12 cellular contexts compared by ENCODE assay signal in genomic region chr14:63677891-63678379, GRCh38. TPM values are rescaled to one million over a fixed set of nuclear protein-coding genes. Genes with fewer than 3 reads are reported as not detected.
DNase-seq lines count a peak whose midpoint lies in the region; TF ChIP-seq lines count a peak whose summit lies in the region.
"Had no signal": no experiment of that assay in that cellular context is flagged by ENCODE, and none has a peak within 500 bp of the region (broad histone marks: within the 10 kb centered on the region; RNA-seq: fewer than 3 reads in every experiment).

No MANE protein-coding gene starts in this region.

- no peak overlapping the region for H2BK5ac ChIP-seq in mesendoderm (ENCODE audit: low read length)

- TF ChIP-seq CTCF in brain microvascular endothelial cell (IDR thresholded peaks at IDR 0.05; ENCODE audit: low read depth, low read length, missing control alignments): no peak

- DNase-seq in COLO829 (ENCODE audit: low spot score) (peak; percentile 6), HT1080 (ENCODE audit: low read depth) (peak; percentile 4), brain microvascular endothelial cell (peak; percentile 24), mesendoderm (peak; percentile 94), ecto neural progenitor cell (ENCODE audit: low spot score) (no peak), occipital lobe (lab: John Stamatoyannopoulos, UW) (no peak), SW 1271 (lab: John Stamatoyannopoulos, UW) (no peak)
- no peak for DNase-seq in activated T-helper 1 cell treated with anti-CD3 and anti-CD28 coated beads, Interleukin-12 subunit alpha, Interleukin-12 subunit beta, Interleukin-2, Interleukin-4 antibody, amounts not matched to agents 30 ng/mL and 10 ng/mL and 1 ng/mL, durations not matched to agents 14 hours and 24 hours and 36 hours (ENCODE audit: low spot score)
- DNase-seq: activated CD4-positive, alpha-beta T cell treated with anti-CD3 and anti-CD28 coated beads for 1 hour; activated naive CD8-positive, alpha-beta T cell treated with anti-CD3 and anti-CD28 coated beads, Interleukin-2, amount 10 ng/mL, durations not matched to agents 7 days and 5 days; NCI-H146; right lobe of liver had no signal

- peaks cover 4% of the 10 kb centered on the region for H3K36me3 Mint-ChIP-seq in activated T-helper 1 cell treated with anti-CD3 and anti-CD28 coated beads, Interleukin-12 subunit alpha, Interleukin-12 subunit beta, Interleukin-2, Interleukin-4 antibody, amounts not matched to agents 30 ng/mL and 10 ng/mL and 1 ng/mL, durations not matched to agents 14 hours and 24 hours and 36 hours (ENCODE audit: low read depth)

- no peak overlapping the region for H3K4me3 ChIP-seq in brain microvascular endothelial cell (ENCODE audit: low read depth, low read length)
- no peak overlapping the region for H3K4me3 ChIP-seq in mesendoderm (ENCODE audit: low read length)
- H3K4me3 ChIP-seq: right lobe of liver had no signal

- H3K36me3 ChIP-seq in brain microvascular endothelial cell (replicated peaks): no peaks in the 10 kb centered on the region
- H3K36me3 ChIP-seq in mesendoderm (ENCODE audit: control insufficient read depth, insufficient read depth, low read length): no peaks in the 10 kb centered on the region
- H3K36me3 ChIP-seq: right lobe of liver had no signal

- H2BK120ac ChIP-seq in mesendoderm (ENCODE audit: low read depth, low read length): no peak overlapping the region

- no peak overlapping the region for H3K27ac Mint-ChIP-seq in activated T-helper 1 cell treated with anti-CD3 and anti-CD28 coated beads, Interleukin-12 subunit alpha, Interleukin-12 subunit beta, Interleukin-2, Interleukin-4 antibody, amounts not matched to agents 30 ng/mL and 10 ng/mL and 1 ng/mL, durations not matched to agents 14 hours and 24 hours and 36 hours
- H3K27ac Mint-ChIP-seq: activated naive CD8-positive, alpha-beta T cell treated with anti-CD3 and anti-CD28 coated beads, Interleukin-2, amount 10 ng/mL, durations not matched to agents 7 days and 5 days had no signal

- no peak overlapping the region for H2AK5ac ChIP-seq in mesendoderm (ENCODE audit: low read length)

- no peak overlapping the region for H4K8ac ChIP-seq in mesendoderm (ENCODE audit: low read depth, low read length)

- no CpG with 5 or more reads among the region's 3 CpGs for WGBS in mesendoderm (ENCODE audit: extremely low coverage, insufficient coverage, low lambda C conversion rate)

- H3K56ac ChIP-seq in mesendoderm (ENCODE audit: low read length): no peak overlapping the region

- H3K27me3 ChIP-seq in brain microvascular endothelial cell (replicated peaks) (no peaks in the 10 kb centered on the region), mesendoderm (ENCODE audit: insufficient read depth, low read length, poor library complexity) (no peaks in the 10 kb centered on the region)
- H3K27me3 ChIP-seq: right lobe of liver had no signal

- H4K5ac ChIP-seq in mesendoderm (ENCODE audit: low read length): no peak overlapping the region

- no peak overlapping the region for H3K18ac ChIP-seq in mesendoderm (ENCODE audit: low read length)

- H3K4me2 ChIP-seq in mesendoderm (ENCODE audit: low read length): no peak overlapping the region

- H2BK15ac ChIP-seq in mesendoderm (replicated peaks; ENCODE audit: low read depth): no peak overlapping the region

- no peak overlapping the region for H3K9ac ChIP-seq in mesendoderm (ENCODE audit: low read length)

- no peaks in the 10 kb centered on the region for H3K79me2 ChIP-seq in mesendoderm (ENCODE audit: control insufficient read depth, insufficient read depth, low read length)

- no peaks in the 10 kb centered on the region for H3K27me3 Mint-ChIP-seq in activated T-helper 1 cell treated with anti-CD3 and anti-CD28 coated beads, Interleukin-12 subunit alpha, Interleukin-12 subunit beta, Interleukin-2, Interleukin-4 antibody, amounts not matched to agents 30 ng/mL and 10 ng/mL and 1 ng/mL, durations not matched to agents 14 hours and 24 hours and 36 hours (ENCODE audit: insufficient read depth)
- H3K27me3 Mint-ChIP-seq: activated naive CD8-positive, alpha-beta T cell treated with anti-CD3 and anti-CD28 coated beads, Interleukin-2, amount 10 ng/mL, durations not matched to agents 7 days and 5 days had no signal

- H3K4me1 Mint-ChIP-seq in activated T-helper 1 cell treated with anti-CD3 and anti-CD28 coated beads, Interleukin-12 subunit alpha, Interleukin-12 subunit beta, Interleukin-2, Interleukin-4 antibody, amounts not matched to agents 30 ng/mL and 10 ng/mL and 1 ng/mL, durations not matched to agents 14 hours and 24 hours and 36 hours (ENCODE audit: low read depth): peaks cover 5% of the 10 kb centered on the region
- H3K4me1 Mint-ChIP-seq: activated naive CD8-positive, alpha-beta T cell treated with anti-CD3 and anti-CD28 coated beads, Interleukin-2, amount 10 ng/mL, durations not matched to agents 7 days and 5 days had no signal

- H3K27ac ChIP-seq in brain microvascular endothelial cell (no peak overlapping the region), mesendoderm (ENCODE audit: low read depth, low read length) (no peak overlapping the region)
- H3K27ac ChIP-seq: right lobe of liver had no signal

- no peak overlapping the region for H3K4ac ChIP-seq in mesendoderm (ENCODE audit: low read depth, low read length)

- H3K9me3 Mint-ChIP-seq in activated T-helper 1 cell treated with anti-CD3 and anti-CD28 coated beads, Interleukin-12 subunit alpha, Interleukin-12 subunit beta, Interleukin-2, Interleukin-4 antibody, amounts not matched to agents 30 ng/mL and 10 ng/mL and 1 ng/mL, durations not matched to agents 14 hours and 24 hours and 36 hours: no peaks in the 10 kb centered on the region
- H3K9me3 Mint-ChIP-seq: activated naive CD8-positive, alpha-beta T cell treated with anti-CD3 and anti-CD28 coated beads, Interleukin-2, amount 10 ng/mL, durations not matched to agents 7 days and 5 days had no signal

- in situ Hi-C loops in brain microvascular endothelial cell (cut with HindIII; ENCODE audit: low pct_ligation_motif_present, low sequenced_read_pairs): no loop called here

- H3K4me1 ChIP-seq in mesendoderm (ENCODE audit: control insufficient read depth, low read depth, low read length): peaks cover 3% of the 10 kb centered on the region
- H3K4me1 ChIP-seq: right lobe of liver had no signal

- intact Hi-C loops in activated T-helper 1 cell treated with anti-CD3 and anti-CD28 coated beads, Interleukin-12 subunit alpha, Interleukin-12 subunit beta, Interleukin-2, Interleukin-4 antibody, amounts not matched to agents 30 ng/mL and 10 ng/mL and 1 ng/mL, durations not matched to agents 14 hours and 24 hours and 36 hours (cut with micrococcal nuclease): no loop called here

- no peak overlapping the region for H3K4me3 Mint-ChIP-seq in activated T-helper 1 cell treated with anti-CD3 and anti-CD28 coated beads, Interleukin-12 subunit alpha, Interleukin-12 subunit beta, Interleukin-2, Interleukin-4 antibody, amounts not matched to agents 30 ng/mL and 10 ng/mL and 1 ng/mL, durations not matched to agents 14 hours and 24 hours and 36 hours
- H3K4me3 Mint-ChIP-seq: activated naive CD8-positive, alpha-beta T cell treated with anti-CD3 and anti-CD28 coated beads, Interleukin-2, amount 10 ng/mL, durations not matched to agents 7 days and 5 days had no signal

- H3K79me1 ChIP-seq in mesendoderm (ENCODE audit: low read length): no peaks in the 10 kb centered on the region

- H3K23ac ChIP-seq in mesendoderm (ENCODE audit: low read length): no peak overlapping the region

RNA-seq across cellular contexts. Expression of gene WDR89, which starts 36.3 kb away (rescaled TPM):
- total RNA-seq in HT1080 (2014; rRNA removed; shearing (Covaris generic)): 12.9 and 13.8 TPM in 2 replicates
- polyA plus RNA-seq in HT1080 (2015; cell fraction: cytosol; rRNA removed): 12.3 and 13.2 TPM in 2 replicates
- 13.9 and 17.6 TPM in 2 replicates for polyA plus RNA-seq in HT1080 (2015; cell fraction: nucleus; rRNA removed)
- 15.8 TPM for polyA plus RNA-seq in mesendoderm (2013, experiment 1 of 2)
- 15.5 TPM for polyA plus RNA-seq in mesendoderm (2013, experiment 2 of 2)
- total RNA-seq in occipital lobe: 45.7 TPM
- 26.8 and 27.4 TPM in 2 replicates for total RNA-seq in activated T-helper 1 cell treated with anti-CD3 and anti-CD28 coated beads, Interleukin-12 subunit alpha, Interleukin-12 subunit beta, Interleukin-2, Interleukin-4 antibody, amounts not matched to agents 30 ng/mL and 10 ng/mL and 1 ng/mL, durations not matched to agents 14 hours and 24 hours and 36 hours

RNA-seq across cellular contexts. Expression of gene SGPP1, which starts 49.9 kb away (rescaled TPM):
- total RNA-seq in HT1080 (2014; rRNA removed; shearing (Covaris generic)): 17.5 and 21.8 TPM in 2 replicates
- polyA plus RNA-seq in HT1080 (2015; cell fraction: cytosol; rRNA removed): 21.0 and 22.1 TPM in 2 replicates
- 20.7 and 26.6 TPM in 2 replicates for polyA plus RNA-seq in HT1080 (2015; cell fraction: nucleus; rRNA removed)
- 5.6 TPM for polyA plus RNA-seq in mesendoderm (2013, experiment 1 of 2)
- polyA plus RNA-seq in mesendoderm (2013, experiment 2 of 2): 6.3 TPM
- 43.0 TPM for total RNA-seq in occipital lobe
- total RNA-seq in activated T-helper 1 cell treated with anti-CD3 and anti-CD28 coated beads, Interleukin-12 subunit alpha, Interleukin-12 subunit beta, Interleukin-2, Interleukin-4 antibody, amounts not matched to agents 30 ng/mL and 10 ng/mL and 1 ng/mL, durations not matched to agents 14 hours and 24 hours and 36 hours: 14.7 and 14.8 TPM in 2 replicates

Comparison
In these comparisons a context has a peak if more than half of its experiments do, and no peak if none do; other contexts are left out.
1. DNase-seq: peak in COLO829 (single experiment), HT1080 (single experiment), brain microvascular endothelial cell (single experiment) and mesendoderm (single experiment); none in ecto neural progenitor cell (single experiment), occipital lobe (single experiment), activated T-helper 1 cell treated with anti-CD3 and anti-CD28 coated beads, Interleukin-12 subunit alpha, Interleukin-12 subunit beta, Interleukin-2, Interleukin-4 antibody, amounts not matched to agents 30 ng/mL and 10 ng/mL and 1 ng/mL, durations not matched to agents 14 hours and 24 hours and 36 hours (single experiment) and SW 1271 (0 of 2).